In genomic region chr5:134227259-134227658, GRCh38 we compare ENCODE assay signal across 8 cellular contexts. TPM values are rescaled to one million over a fixed set of nuclear protein-coding genes. Genes with fewer than 3 reads are reported as not detected.
A peak's percentile ranks its signal among the peaks of the same experiment; 100 is the strongest.
DNase-seq lines count a peak whose midpoint lies in the region; ATAC-seq lines count a peak whose summit lies in the region.

No MANE protein-coding gene starts in this region.

- H3K4me2 ChIP-seq in skeletal muscle satellite cell (ENCODE audit: low read length) = peak overlapping the region; percentile 92

- H3K9me3 ChIP-seq in iPS-18c (ENCODE audit: control insufficient read depth, insufficient read depth, low read length) (no peaks in the 10 kb centered on the region), skeletal muscle satellite cell (replicated peaks; ENCODE audit: low read length) (no peaks in the 10 kb centered on the region)

- H3K4me1 ChIP-seq in skeletal muscle satellite cell (ENCODE audit: control insufficient read depth, insufficient read depth, low read length) = peaks cover 22% of the 10 kb centered on the region

- ATAC-seq in GM19023 (IDR thresholded peaks at IDR 0.05; ENCODE audit: unreplicated experiment) (no peak), GM21529 (IDR thresholded peaks at IDR 0.05; ENCODE audit: unreplicated experiment) (no peak), HG03280 (IDR thresholded peaks at IDR 0.05; ENCODE audit: unreplicated experiment) (no peak)

- H3K36me3 ChIP-seq in skeletal muscle satellite cell (ENCODE audit: insufficient read depth, low read length) = peaks cover 9% of the 10 kb centered on the region

- no peaks in the 10 kb centered on the region for H3K27me3 ChIP-seq in skeletal muscle satellite cell (ENCODE audit: control insufficient read depth, insufficient read depth, low read length)

- DNase-seq in GM03348 (ENCODE audit: low spot score) (peak; percentile 26), NCI-H2196 (lab: John Stamatoyannopoulos, UW; ENCODE audit: unreplicated experiment) (peak; percentile 73), anterior cingulate cortex (lab: John Stamatoyannopoulos, UW) (peak in 37 of 58 donors; percentile 8 to 54 (median 26))

- peak overlapping the region; percentile 100; the same call in 1 of the 2 replicates for H3K4me3 ChIP-seq in iPS-18c (ENCODE audit: insufficient read depth, low read depth, low read length)
- H3K4me3 ChIP-seq in skeletal muscle satellite cell (ENCODE audit: low read length) = peak overlapping the region; percentile 87

- H3K9ac ChIP-seq in skeletal muscle satellite cell (ENCODE audit: low read depth, low read length) = peak overlapping the region; percentile 100

RNA-seq across cellular contexts. Expression of gene PPP2CA, which starts 1.4 kb away (rescaled TPM):
- 63.8 and 98.9 TPM in 2 replicates for total RNA-seq in skeletal muscle satellite cell (2012; rRNA removed)

RNA-seq across cellular contexts. Expression of gene SKP1, which starts 50.5 kb away (rescaled TPM):
- 170 and 197 TPM in 2 replicates for total RNA-seq in skeletal muscle satellite cell (2012; rRNA removed)
